14 cellular contexts compared by ENCODE assay signal in the genomic region with DNA sequence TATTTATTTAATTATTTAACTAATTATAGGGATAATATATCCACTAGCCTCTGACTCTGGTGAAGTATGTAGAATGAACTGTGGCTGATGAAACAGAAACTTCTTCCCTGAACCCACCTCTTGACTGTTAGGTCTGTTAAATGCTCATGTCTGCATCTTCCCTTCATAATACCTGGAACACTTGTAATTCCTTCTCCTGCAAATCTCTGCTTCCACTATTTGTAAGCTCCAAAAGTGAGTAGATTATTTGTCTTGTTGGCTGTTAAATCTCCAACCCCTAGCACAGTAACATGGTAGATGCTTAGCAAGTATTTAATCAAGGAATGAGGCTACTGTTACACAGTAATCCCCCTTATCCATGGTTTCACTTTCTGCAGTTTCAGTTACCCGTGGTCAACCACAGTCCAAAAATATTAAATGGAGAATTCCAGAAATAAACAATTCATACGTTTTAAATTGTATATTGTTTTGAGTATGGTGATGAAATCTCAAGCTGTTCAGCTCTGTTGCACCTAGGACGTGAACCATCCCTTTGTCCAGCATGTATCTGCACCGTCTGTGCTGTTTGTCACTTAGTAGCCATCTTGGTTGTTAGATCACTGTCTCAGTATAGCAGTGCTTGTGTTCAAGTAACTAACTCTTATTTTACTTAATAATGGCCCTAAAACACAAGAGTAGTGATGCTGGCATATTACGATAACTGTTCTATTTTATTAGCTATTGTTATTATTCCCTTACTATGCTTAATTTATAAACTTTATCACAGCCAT. TPM values are rescaled to one million over a fixed set of nuclear protein-coding genes. Genes with fewer than 3 reads are reported as not detected.
A peak's percentile ranks its signal among the peaks of the same experiment; 100 is the strongest.
DNase-seq lines count a peak whose midpoint lies in the region; ATAC-seq, FAIRE-seq and TF ChIP-seq lines count a peak whose summit lies in the region.
"Had no signal": no experiment of that assay in that cellular context is flagged by ENCODE, and none has a peak within 500 bp of the region (broad histone marks: within the 10 kb centered on the region; RNA-seq: fewer than 3 reads in every experiment).

No MANE protein-coding gene starts in this region.

- no peak overlapping the region for H2BK5ac ChIP-seq in mesendoderm (ENCODE audit: low read length)

- H3F3A ChIP-seq in OCI-LY1 (ENCODE audit: insufficient read depth, low read length): no peaks in the 10 kb centered on the region

- peaks cover 70% of the 10 kb centered on the region for H3K79me2 ChIP-seq in OCI-LY1 (ENCODE audit: insufficient read depth, low read length)
- peaks cover 2% of the 10 kb centered on the region for H3K79me2 ChIP-seq in mesendoderm (ENCODE audit: control insufficient read depth, insufficient read depth, low read length)

- no peak overlapping the region for H4K5ac ChIP-seq in mesendoderm (ENCODE audit: low read length)

- no peak for ATAC-seq in stimulated activated naive CD8-positive, alpha-beta T cell treated with anti-CD3 and anti-CD28 coated beads, Interleukin-15, Interleukin-2, amounts not matched to agents 100 U/mL and 50 U/mL, for 24 hours
- no peak for ATAC-seq in HG03045 (IDR thresholded peaks at IDR 0.05; ENCODE audit: unreplicated experiment)
- ATAC-seq: left lung had no signal

- H3K9me2 ChIP-seq in OCI-LY1 (ENCODE audit: low read depth, low read length): no peaks in the 10 kb centered on the region

- no peaks in the 10 kb centered on the region for H3K27me3 ChIP-seq in OCI-LY1 (ENCODE audit: insufficient read depth, low read length)
- no peaks in the 10 kb centered on the region for H3K27me3 ChIP-seq in mesendoderm (ENCODE audit: insufficient read depth, low read length, poor library complexity)
- H3K27me3 ChIP-seq: BE2C, left lung had no signal

- H3K4me3 Mint-ChIP-seq in stimulated activated naive CD8-positive, alpha-beta T cell treated with anti-CD3 and anti-CD28 coated beads, Interleukin-15, Interleukin-2, amounts not matched to agents 100 ng/mL and 50 ng/mL, for 24 hours: no peak overlapping the region

- DNase-seq in stimulated activated naive CD8-positive, alpha-beta T cell treated with anti-CD3 and anti-CD28 coated beads, Interleukin-15, Interleukin-2, amounts not matched to agents 100 U/mL and 50 U/mL, for 24 hours: no peak
- DNase-seq in fibroblast of villous mesenchyme (ENCODE audit: low read depth) (peak; percentile 21), urothelium cell line (ENCODE audit: low spot score) (no peak), hippocampal formation (lab: John Stamatoyannopoulos, UW) (no peak), mesendoderm (no peak)
- DNase-seq: activated T-cell treated with anti-CD3 and anti-CD28 coated beads, Interleukin-2, amount 50 U/mL, for 1 hour; BE2C; left lung; NCI-H1092 treated with DMSO at 0.1 percent for 48 hours had no signal

- no peaks in the 10 kb centered on the region for H3K9me3 ChIP-seq in OCI-LY1 (ENCODE audit: low read length)
- H3K9me3 ChIP-seq: BE2C, left lung had no signal

- H3K4me1 Mint-ChIP-seq in stimulated activated naive CD8-positive, alpha-beta T cell treated with anti-CD3 and anti-CD28 coated beads, Interleukin-15, Interleukin-2, amounts not matched to agents 100 ng/mL and 50 ng/mL, for 24 hours (ENCODE audit: low read depth): peaks cover 47% of the 10 kb centered on the region

- no peak overlapping the region for H3K18ac ChIP-seq in mesendoderm (ENCODE audit: low read length)

- H3K27ac ChIP-seq in OCI-LY1 (ENCODE audit: low read depth, low read length, poor library complexity, severe bottlenecking): peak overlapping the region; percentile 27
- H3K27ac ChIP-seq in mesendoderm (ENCODE audit: low read depth, low read length): no peak overlapping the region
- H3K27ac ChIP-seq: left lung, parathyroid adenoma had no signal

- no peaks in the 10 kb centered on the region for H3K27me3 Mint-ChIP-seq in stimulated activated naive CD8-positive, alpha-beta T cell treated with anti-CD3 and anti-CD28 coated beads, Interleukin-15, Interleukin-2, amounts not matched to agents 100 ng/mL and 50 ng/mL, for 24 hours

- no peak overlapping the region for H3K4ac ChIP-seq in mesendoderm (ENCODE audit: low read depth, low read length)

- no peak overlapping the region for H2BK15ac ChIP-seq in mesendoderm (replicated peaks; ENCODE audit: low read depth)

- H3K4me3 ChIP-seq in OCI-LY1 (ENCODE audit: low read depth, low read length, poor library complexity, severe bottlenecking): peak overlapping the region; percentile 29
- H3K4me3 ChIP-seq in fibroblast of villous mesenchyme (ENCODE audit: low read depth, low read length): peak overlapping the region; percentile 48
- H3K4me3 ChIP-seq in mesendoderm (ENCODE audit: low read length): no peak overlapping the region
- H3K4me3 ChIP-seq: left lung had no signal

- H3K79me1 ChIP-seq in mesendoderm (ENCODE audit: low read length): peaks cover 2% of the 10 kb centered on the region

- H3K9ac ChIP-seq in OCI-LY1 (ENCODE audit: low read length) (no peak overlapping the region), mesendoderm (ENCODE audit: low read length) (no peak overlapping the region)
- H3K9ac ChIP-seq: parathyroid adenoma had no signal

- no CpG with 5 or more reads among the region's 5 CpGs for WGBS in mesendoderm (ENCODE audit: extremely low coverage, insufficient coverage, low lambda C conversion rate)

- no peaks in the 10 kb centered on the region for H3K9me3 Mint-ChIP-seq in stimulated activated naive CD8-positive, alpha-beta T cell treated with anti-CD3 and anti-CD28 coated beads, Interleukin-15, Interleukin-2, amounts not matched to agents 100 ng/mL and 50 ng/mL, for 24 hours

- no peak overlapping the region for H2BK120ac ChIP-seq in mesendoderm (ENCODE audit: low read depth, low read length)

- no peak overlapping the region for H4K8ac ChIP-seq in mesendoderm (ENCODE audit: low read depth, low read length)

- H3K36me3 ChIP-seq in OCI-LY1 (ENCODE audit: insufficient read depth, low read length) (no peaks in the 10 kb centered on the region), mesendoderm (ENCODE audit: control insufficient read depth, insufficient read depth, low read length) (no peaks in the 10 kb centered on the region)
- H3K36me3 ChIP-seq: BE2C, left lung had no signal

- peak overlapping the region; percentile 55 for H3K4me2 ChIP-seq in OCI-LY1 (ENCODE audit: low read length)
- H3K4me2 ChIP-seq in mesendoderm (ENCODE audit: low read length): no peak overlapping the region

- no peak overlapping the region for H3K23ac ChIP-seq in mesendoderm (ENCODE audit: low read length)

- H2AFZ ChIP-seq in OCI-LY1 (ENCODE audit: low read length): no peak overlapping the region
- H2AFZ ChIP-seq: parathyroid adenoma had no signal

- H3K36me3 Mint-ChIP-seq in stimulated activated naive CD8-positive, alpha-beta T cell treated with anti-CD3 and anti-CD28 coated beads, Interleukin-15, Interleukin-2, amounts not matched to agents 100 ng/mL and 50 ng/mL, for 24 hours (ENCODE audit: low read depth): no peaks in the 10 kb centered on the region

- TF ChIP-seq CTCF in OCI-LY1 (IDR thresholded peaks at IDR 0.05; ENCODE audit: low read length) (no peak), fibroblast of villous mesenchyme (IDR thresholded peaks at IDR 0.05; ENCODE audit: insufficient read depth, low read depth, low read length) (no peak)

- FAIRE-seq in urothelium cell line (lab: Jason Lieb, UNC): peak; percentile 9
- FAIRE-seq: TTC549 had no signal

- no peak overlapping the region for H3K56ac ChIP-seq in mesendoderm (ENCODE audit: low read length)

- peaks cover 36% of the 10 kb centered on the region for H3K4me1 ChIP-seq in OCI-LY1 (ENCODE audit: insufficient read depth, low read length, severe bottlenecking)
- peaks cover 4% of the 10 kb centered on the region for H3K4me1 ChIP-seq in mesendoderm (ENCODE audit: control insufficient read depth, low read depth, low read length)
- H3K4me1 ChIP-seq: parathyroid adenoma had no signal

- H3K27ac Mint-ChIP-seq in stimulated activated naive CD8-positive, alpha-beta T cell treated with anti-CD3 and anti-CD28 coated beads, Interleukin-15, Interleukin-2, amounts not matched to agents 100 ng/mL and 50 ng/mL, for 24 hours: peak overlapping the region; percentile 4

- H2AK5ac ChIP-seq in mesendoderm (ENCODE audit: low read length): no peak overlapping the region

- no peaks in the 10 kb centered on the region for H4K20me1 ChIP-seq in OCI-LY1 (ENCODE audit: insufficient read depth, low read length)

RNA-seq across cellular contexts. Expression of a gene that starts 5.7 kb away (rescaled TPM):
- total RNA-seq in fibroblast of villous mesenchyme: 10.0 and 17.3 TPM in 2 replicates
- 3.1 TPM for polyA plus RNA-seq in mesendoderm (2013, experiment 1 of 2)
- 3.3 TPM for polyA plus RNA-seq in mesendoderm (2013, experiment 2 of 2)
